In the genomic region with DNA sequence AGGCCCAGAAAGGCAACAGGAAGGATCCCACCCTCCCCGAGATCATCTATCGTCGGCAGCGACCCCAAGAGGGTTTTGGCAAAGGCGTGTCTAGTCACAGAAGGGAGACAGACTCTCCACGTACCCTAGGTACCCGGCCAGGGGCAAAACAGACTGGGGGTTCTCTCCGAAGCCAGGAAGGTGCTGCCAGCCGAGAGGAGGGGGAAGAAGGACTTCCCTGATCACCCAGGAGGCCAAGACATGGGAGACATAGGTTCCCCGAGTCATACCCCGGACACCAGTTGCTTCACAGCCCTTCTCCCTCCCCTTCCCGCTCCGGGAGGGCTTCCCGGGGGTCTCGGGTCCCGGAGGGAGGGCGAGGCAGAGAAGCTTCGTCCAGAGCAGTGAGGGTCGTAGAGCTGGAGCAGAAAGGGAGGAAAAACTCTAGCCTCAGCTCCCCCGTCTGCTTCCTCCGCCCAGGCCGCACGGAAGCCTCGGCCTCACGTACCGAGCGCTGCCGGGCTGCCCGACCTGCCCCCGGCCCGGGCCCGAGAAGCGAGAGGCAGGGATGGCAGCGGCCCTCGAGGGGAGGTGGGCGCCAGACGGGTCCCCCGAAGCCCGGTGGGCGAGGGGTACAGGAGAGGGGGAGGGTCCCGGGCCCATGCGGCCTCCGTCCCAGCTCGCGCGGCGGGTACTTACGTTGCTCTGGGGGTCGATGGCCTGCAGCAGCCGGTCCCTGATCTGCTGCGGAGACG, we compare ENCODE assay signal across 8 cellular contexts. TPM values are rescaled to one million over a fixed set of nuclear protein-coding genes. Genes with fewer than 3 reads are reported as not detected.
DNase-seq lines count a peak whose midpoint lies in the region; ATAC-seq and TF ChIP-seq lines count a peak whose summit lies in the region.

No MANE protein-coding gene starts in this region.

- H3K36me3 Mint-ChIP-seq in activated naive CD8-positive, alpha-beta T cell: peaks cover 2% of the 10 kb centered on the region

- no peaks in the 10 kb centered on the region for H3K27me3 Mint-ChIP-seq in activated naive CD8-positive, alpha-beta T cell

- H3K9me3 ChIP-seq in KOPT-K1 (ENCODE audit: insufficient read depth, low read length, poor library complexity, severe bottlenecking) (no peaks in the 10 kb centered on the region), iPS DF 6.9 (ENCODE audit: control insufficient read depth, insufficient read depth, low read length) (no peaks in the 10 kb centered on the region)

- no peak for DNase-seq in iPS DF 6.9 (ENCODE audit: low read depth, low spot score)
- peak; percentile 2 for DNase-seq in stimulated activated CD8-positive, alpha-beta memory T cell treated with anti-CD3 and anti-CD28 coated beads, Interleukin-12 subunit alpha, Interleukin-12 subunit beta, amount 100 ng/mL, for 4 hours (ENCODE audit: low read depth)
- DNase-seq in NCI-H2227 (lab: John Stamatoyannopoulos, UW; ENCODE audit: unreplicated experiment): no peak
- no peak for DNase-seq in posterior vena cava (ENCODE audit: low spot score)

- H3K4me3 ChIP-seq in iPS DF 6.9 (ENCODE audit: low read length): peak overlapping the region; percentile 88

- H3K36me3 ChIP-seq in KOPT-K1 (ENCODE audit: insufficient read depth, low read length) (peaks cover 63% of the 10 kb centered on the region), iPS DF 6.9 (ENCODE audit: control insufficient read depth, insufficient read depth, low read length) (0 out of 2 replicates have a peak, but pooled peaks cover 3% of the 10 kb centered on the region)

- peak; percentile 6 for ATAC-seq in GM18505 (IDR thresholded peaks at IDR 0.05; ENCODE audit: unreplicated experiment)
- no peak for ATAC-seq in activated CD4-positive, CD25-positive, alpha-beta regulatory T cell treated with anti-CD3 and anti-CD28 coated beads, Interleukin-2, amount 50 U/mL, for 24 hours

- H3K27ac ChIP-seq in KOPT-K1 (ENCODE audit: low read depth, low read length, poor library complexity, severe bottlenecking) (peak overlapping the region; percentile 95), iPS DF 6.9 (ENCODE audit: low read length) (no peak overlapping the region)

- H3K27ac Mint-ChIP-seq in activated naive CD8-positive, alpha-beta T cell: peak overlapping the region; percentile 73

- TF ChIP-seq POLR2A in GM18505 (IDR thresholded peaks at IDR 0.05; ENCODE audit: borderline replicate concordance, extremely low read depth, insufficient read depth, insufficient read length): no peak

- peaks cover 48% of the 10 kb centered on the region for H3K4me1 Mint-ChIP-seq in activated naive CD8-positive, alpha-beta T cell (ENCODE audit: low read depth)

- WGBS in iPS DF 6.9 (ENCODE audit: insufficient coverage, insufficient read length): no CpG with 5 or more reads among the region's 52 CpGs

- H3K27me3 ChIP-seq in iPS DF 6.9 (ENCODE audit: control insufficient read depth, insufficient read depth, low read length): no peaks in the 10 kb centered on the region

- no peaks in the 10 kb centered on the region for H3K4me1 ChIP-seq in iPS DF 6.9 (ENCODE audit: control insufficient read depth, insufficient read depth, low read length)

- peak overlapping the region; percentile 92 for H3K4me3 Mint-ChIP-seq in activated naive CD8-positive, alpha-beta T cell

- intact Hi-C loops in posterior vena cava (cut with DNase I): loop anchor here (10.0 kb wide), 1 partner anchor 53 kb away; a partner anchor contains a TSS

- no peaks in the 10 kb centered on the region for H3K9me3 Mint-ChIP-seq in activated naive CD8-positive, alpha-beta T cell (ENCODE audit: low read depth)

RNA-seq across cellular contexts. Expression of a gene that starts 0.6 kb away (rescaled TPM):
- total RNA-seq in posterior vena cava: 1 to 10 TPM; 5.9 to 6.1 TPM

RNA-seq across cellular contexts. Expression of a gene that starts 32.6 kb away (rescaled TPM):
- 10 to 100 TPM; 42.4 to 61.8 TPM for total RNA-seq in posterior vena cava

RNA-seq across cellular contexts. Expression of a gene that starts 33.6 kb away (rescaled TPM):
- 1 to 10 TPM; 1.9 to 3.5 TPM for total RNA-seq in posterior vena cava

RNA-seq across cellular contexts. Expression of a gene that starts 55.1 kb away (rescaled TPM):
- 10 to 100 TPM; 30.8 to 33.6 TPM for total RNA-seq in posterior vena cava
